ENCODE assay signal across 8 cellular contexts in genomic region chr12:57754411-57755193, GRCh38. TPM values are rescaled to one million over a fixed set of nuclear protein-coding genes. Genes with fewer than 3 reads are reported as not detected.
A peak's percentile ranks its signal among the peaks of the same experiment; 100 is the strongest.
DNase-seq lines count a peak whose midpoint lies in the region; ATAC-seq, FAIRE-seq and TF ChIP-seq lines count a peak whose summit lies in the region.

Gene MARCHF9 (plus strand): TSS chr12:57755103. CDS start chr12:57755529, 426 bp downstream.

- intact Hi-C loops in left colon (cut with DNase I, micrococcal nuclease) = no loop called here

- peak; percentile 90 for DNase-seq in NCI-H2107 treated with DMSO at 0.1 percent for 48 hours (lab: John Stamatoyannopoulos, UW; ENCODE audit: unreplicated experiment)
- peak; percentile 77 for DNase-seq in WTC11 (ENCODE audit: low spot score)
- peak; percentile 76 for DNase-seq in bronchial epithelial cell (ENCODE audit: low read depth)
- peak; percentile 89 to 95 for DNase-seq in left colon
- peak; percentile 84 for DNase-seq in stimulated activated CD4-positive, alpha-beta T cell treated with anti-CD3 and anti-CD28 coated beads, Interleukin-2, amount 100 ng/mL, for 4 hours (ENCODE audit: low read depth)
- no peak for DNase-seq in AG08396 (ENCODE audit: low spot score)

- H3K4me1 Mint-ChIP-seq in WTC11 = peaks cover 48% of the 10 kb centered on the region

- H3K36me3 ChIP-seq in bronchial epithelial cell (ENCODE audit: control insufficient read depth, insufficient read depth, low read length) = peaks cover 7% of the 10 kb centered on the region

- peak within 1 kb of the TSS; percentile 89 for H3K4me3 Mint-ChIP-seq in WTC11

- ATAC-seq in HG02840 (IDR thresholded peaks at IDR 0.05; ENCODE audit: low FRiP score, unreplicated experiment) (peak; percentile 36), WTC11 (peak; percentile 37), left colon (peak; percentile 59)

- FAIRE-seq in bronchial epithelial cell (lab: Jason Lieb, UNC) = peak; percentile 7

- H3K9me3 Mint-ChIP-seq in WTC11 = no peaks in the 10 kb centered on the region

- H3K27me3 Mint-ChIP-seq in WTC11 (ENCODE audit: low read depth) = peaks cover 63% of the 10 kb centered on the region

- POLR2A ChIA-PET in WTC11 (lab: Charles Lee) = no interaction called here

- peaks cover 16% of the 10 kb centered on the region for H3K36me3 Mint-ChIP-seq in WTC11

- peak within 1 kb of the TSS; percentile 58 for H3K27ac Mint-ChIP-seq in WTC11

- H3K4me3 ChIP-seq in GM12875 (ENCODE audit: low read depth, low read length) (peak within 1 kb of the TSS; percentile 76), bronchial epithelial cell (ENCODE audit: low read depth, low read length) (peak within 1 kb of the TSS; percentile 45)

- CTCF ChIA-PET in WTC11 (lab: Charles Lee) = interaction anchor here (1.0 kb wide), 1 partner anchor 13 kb away, joined by 4 read pairs; the partner anchor contains the start of gene CYP27B1

- H3K27me3 ChIP-seq in bronchial epithelial cell (ENCODE audit: control insufficient read depth, insufficient read depth, low read length) = no peaks in the 10 kb centered on the region

- no peak for TF ChIP-seq CTCF in GM12875 (IDR thresholded peaks at IDR 0.05; ENCODE audit: borderline replicate concordance, insufficient read depth, low read depth, low read length)
- TF ChIP-seq CTCF in WTC11 (IDR thresholded peaks at IDR 0.05) = no peak
- TF ChIP-seq CTCF in bronchial epithelial cell (IDR thresholded peaks at IDR 0.05; ENCODE audit: insufficient read depth, low read length, severe bottlenecking) = no peak

TF ChIP-seq in WTC11, 78 proteins besides CTCF, POLR2A, EP300 and RAD21 (continues in another document):
- TF ChIP-seq PREB (CRISPR knock-in tag; IDR thresholded peaks at IDR 0.05; ENCODE audit: borderline replicate concordance) (no peak), MAX (CRISPR knock-in tag; IDR thresholded peaks at IDR 0.05) (no peak), ZSCAN18 (CRISPR knock-in tag; IDR thresholded peaks at IDR 0.05) (no peak), FOXP4 (CRISPR knock-in tag; IDR thresholded peaks at IDR 0.05) (no peak), JUN (CRISPR knock-in tag; IDR thresholded peaks at IDR 0.05) (no peak), ZNF423 (CRISPR knock-in tag; IDR thresholded peaks at IDR 0.05) (no peak), SP1 (CRISPR knock-in tag; conservative IDR thresholded peaks at IDR 0.05) (peak; percentile 32; the same call in 1 of the 2 replicates), ATF3 (CRISPR knock-in tag; conservative IDR thresholded peaks at IDR 0.05) (no peak), STAT6 (CRISPR knock-in tag; conservative IDR thresholded peaks at IDR 0.05; ENCODE audit: low read depth) (no peak), E2F1 (CRISPR knock-in tag; IDR thresholded peaks at IDR 0.05) (no peak), ELF4 (CRISPR knock-in tag; IDR thresholded peaks at IDR 0.05; ENCODE audit: low read depth) (no peak), TEAD1 (CRISPR knock-in tag; IDR thresholded peaks at IDR 0.05) (no peak), GRHL2 (CRISPR knock-in tag; IDR thresholded peaks at IDR 0.05; ENCODE audit: insufficient replicate concordance, severe bottlenecking) (no peak), HMGA2 (CRISPR knock-in tag; IDR thresholded peaks at IDR 0.05) (no peak), ETV6 (CRISPR knock-in tag; IDR thresholded peaks at IDR 0.05) (no peak), ERG (CRISPR knock-in tag; IDR thresholded peaks at IDR 0.05) (no peak), TCF7 (CRISPR knock-in tag; IDR thresholded peaks at IDR 0.05; ENCODE audit: low read depth) (no peak)

RNA-seq across cellular contexts. Expression of gene MARCHF9, which starts in this region (rescaled TPM):
- total RNA-seq in WTC11 (2021) (6.2 to 9.6 TPM (median 9.2 TPM) in 3 replicates), bronchial epithelial cell (6.3 and 8.1 TPM in 2 replicates), left colon (10 to 100 TPM; 12.2 to 13.1 TPM)
